ENCODE assay signal across 8 cellular contexts in genomic region chr5:127517110-127517479, GRCh38. TPM values are rescaled to one million over a fixed set of nuclear protein-coding genes. Genes with fewer than 3 reads are reported as not detected.
DNase-seq lines count a peak whose midpoint lies in the region; ATAC-seq and TF ChIP-seq lines count a peak whose summit lies in the region.

No MANE protein-coding gene starts in this region.

- intact Hi-C loops in activated CD4-positive, alpha-beta T cell treated with anti-CD3 and anti-CD28 coated beads for 36 hours (cut with DNase I, micrococcal nuclease), result loop anchor here (1.0 to 5.0 kb wide), 8 partner anchors 286 to 1575 kb away; partner anchors contain the start of genes SLC12A2 (in 2 of the 2), C5orf63 (in 1 of the 2), GRAMD2B (in 1 of the 2) and ISOC1 (in 1 of the 2)
- intact Hi-C loops in PC-3 (cut with micrococcal nuclease), result no loop called here

- POLR2A ChIA-PET in activated CD4-positive, alpha-beta T cell treated with anti-CD3 and anti-CD28 coated beads for 36 hours (lab: Charles Lee), result interaction anchor here (0.6 to 1.1 kb wide), 2 partner anchors 491 to 705 kb away, joined by 3 read pairs; no protein-coding TSS in a partner anchor
- POLR2A ChIA-PET in PC-3 (lab: Charles Lee; ENCODE audit: unreplicated experiment) (no interaction called here), GM10248 (lab: Yijun Ruan, JAX) (no interaction called here)

- H2AFZ ChIP-seq in PC-3 (ENCODE audit: low read length), result peak overlapping the region; percentile 92
- H2AFZ ChIP-seq in neuron (ENCODE audit: low read depth, low read length), result peak overlapping the region; percentile 70

- no peaks in the 10 kb centered on the region for H3K9me2 ChIP-seq in PC-3 (replicated peaks; ENCODE audit: low read length)

- H3K27me3 Mint-ChIP-seq in activated CD4-positive, alpha-beta T cell treated with anti-CD3 and anti-CD28 coated beads for 36 hours, result no peaks in the 10 kb centered on the region
- H3K27me3 Mint-ChIP-seq in endodermal cell (ENCODE audit: insufficient read depth), result no peaks in the 10 kb centered on the region

- H3K36me3 Mint-ChIP-seq in activated CD4-positive, alpha-beta T cell treated with anti-CD3 and anti-CD28 coated beads for 36 hours (ENCODE audit: low read depth), result peaks cover 26% of the 10 kb centered on the region
- H3K36me3 Mint-ChIP-seq in endodermal cell (ENCODE audit: low read depth), result peaks cover 26% of the 10 kb centered on the region

- no peak for DNase-seq in activated CD4-positive, alpha-beta T cell treated with anti-CD3 and anti-CD28 coated beads for 36 hours
- DNase-seq in activated CD4-positive, alpha-beta T cell treated with anti-CD3 and anti-CD28 coated beads for 1 hour, result no peak
- DNase-seq in PC-3 (no peak), endodermal cell (no peak), GM10248 (ENCODE audit: extremely low spot score) (no peak)
- DNase-seq in stimulated activated CD4-positive, alpha-beta T cell treated with anti-CD3 and anti-CD28 coated beads, Interleukin-4, amount 100 ng/mL, for 1 hour, result no peak

- peak overlapping the region; percentile 79 for H3K4me2 ChIP-seq in PC-3 (ENCODE audit: low read length)

- peaks cover 46% of the 10 kb centered on the region for H3K79me2 ChIP-seq in PC-3 (ENCODE audit: low read length)

- peak overlapping the region; percentile 80 for H3K4me3 Mint-ChIP-seq in activated CD4-positive, alpha-beta T cell treated with anti-CD3 and anti-CD28 coated beads for 36 hours
- H3K4me3 Mint-ChIP-seq in endodermal cell, result peak overlapping the region; percentile 90

- H3K27ac ChIP-seq in PC-3 (ENCODE audit: low read length) (no peak overlapping the region), endodermal cell (ENCODE audit: low read depth, low read length) (no peak overlapping the region)

- 43 to 50% methylated on average over 4 to 9 of the region's 9 CpGs for WGBS in endodermal cell (ENCODE audit: insufficient coverage in 1 of 2, insufficient read length in 1 of 2), 2 experiments

- H3K9me3 ChIP-seq in PC-3 (ENCODE audit: low read length), result peaks cover 8% of the 10 kb centered on the region
- peaks cover 29% of the 10 kb centered on the region for H3K9me3 ChIP-seq in endodermal cell (ENCODE audit: control insufficient read depth, low read length)
- H3K9me3 ChIP-seq in neuron (ENCODE audit: low read length), result peaks cover 12% of the 10 kb centered on the region

- H3K36me3 ChIP-seq in PC-3 (ENCODE audit: low read depth, low read length) (peaks cover 28% of the 10 kb centered on the region), endodermal cell (ENCODE audit: control insufficient read depth, insufficient read depth, low read length) (peaks cover 30% of the 10 kb centered on the region), neuron (ENCODE audit: insufficient read depth, low read length) (peaks cover 20% of the 10 kb centered on the region)

- no peaks in the 10 kb centered on the region for H3F3A ChIP-seq in PC-3 (ENCODE audit: low read length, unreplicated experiment)

- H3K9me3 Mint-ChIP-seq in activated CD4-positive, alpha-beta T cell treated with anti-CD3 and anti-CD28 coated beads for 36 hours (ENCODE audit: low read depth), result peaks cover 16% of the 10 kb centered on the region
- peaks cover 5% of the 10 kb centered on the region for H3K9me3 Mint-ChIP-seq in endodermal cell

- peaks cover 7% of the 10 kb centered on the region; the same call in 1 of the 2 replicates for H3K27me3 ChIP-seq in PC-3 (ENCODE audit: low read length)
- H3K27me3 ChIP-seq in endodermal cell (ENCODE audit: control insufficient read depth, insufficient read depth, low read length, poor library complexity, severe bottlenecking), result no peaks in the 10 kb centered on the region
- H3K27me3 ChIP-seq in neuron (ENCODE audit: insufficient read depth, low read length), result no peaks in the 10 kb centered on the region

- peaks cover 28% of the 10 kb centered on the region for H3K4me1 Mint-ChIP-seq in activated CD4-positive, alpha-beta T cell treated with anti-CD3 and anti-CD28 coated beads for 36 hours
- peaks cover 13% of the 10 kb centered on the region for H3K4me1 Mint-ChIP-seq in endodermal cell

- BruUV-seq in PC-3 (replicated peaks; lab: Mats Ljungman, UMichigan), result no TSS peak

- CTCF ChIA-PET in activated CD4-positive, alpha-beta T cell treated with anti-CD3 and anti-CD28 coated beads for 36 hours (lab: Charles Lee), result no interaction called here
- CTCF ChIA-PET in PC-3 (lab: Charles Lee) (no interaction called here), GM10248 (lab: Yijun Ruan, JAX) (interaction anchor here (0.9 kb wide), 1 partner anchor 26 kb away, joined by 3 read pairs; no protein-coding TSS in a partner anchor)

- TF ChIP-seq CTCF in PC-3 (conservative IDR thresholded peaks at IDR 0.05; ENCODE audit: low read depth, low read length), result no peak
- no peak for TF ChIP-seq CTCF in endodermal cell (conservative IDR thresholded peaks at IDR 0.05)
- no peak for TF ChIP-seq CTCF in GM10248 (IDR thresholded peaks at IDR 0.05; ENCODE audit: control extremely low read depth, extremely low read depth, low read depth, missing control alignments)

- H3K4me3 ChIP-seq in PC-3 (ENCODE audit: low read length), result peak overlapping the region; percentile 96
- H3K4me3 ChIP-seq in endodermal cell (ENCODE audit: low read length), result peak overlapping the region; percentile 96
- peak overlapping the region; percentile 77 for H3K4me3 ChIP-seq in neuron (ENCODE audit: low read length)

- peaks cover 15% of the 10 kb centered on the region for H3K4me1 ChIP-seq in PC-3 (ENCODE audit: insufficient read depth, low read length)
- H3K4me1 ChIP-seq in endodermal cell (ENCODE audit: control insufficient read depth, insufficient read depth, low read length), result no peaks in the 10 kb centered on the region
- peaks cover 18% of the 10 kb centered on the region for H3K4me1 ChIP-seq in neuron (ENCODE audit: insufficient read depth, low read length)

- H3K9ac ChIP-seq in PC-3 (ENCODE audit: low read length) (peak overlapping the region; percentile 41), endodermal cell (ENCODE audit: extremely low read depth, low read length, poor library complexity, severe bottlenecking) (no peak overlapping the region)

- ATAC-seq in activated CD4-positive, alpha-beta T cell treated with anti-CD3 and anti-CD28 coated beads for 36 hours, result peak; percentile 37
- ATAC-seq in HG02852 (IDR thresholded peaks at IDR 0.05; ENCODE audit: unreplicated experiment) (peak; percentile 35), PC-3 (no peak)

- H3K27ac Mint-ChIP-seq in activated CD4-positive, alpha-beta T cell treated with anti-CD3 and anti-CD28 coated beads for 36 hours, result peak overlapping the region; percentile 37
- peak overlapping the region; percentile 33 for H3K27ac Mint-ChIP-seq in endodermal cell

- H4K20me1 ChIP-seq in PC-3 (ENCODE audit: low read length), result peaks cover 15% of the 10 kb centered on the region; the same call in 1 of the 2 replicates

RNA-seq across cellular contexts. Expression of gene PRRC1, which starts 0.3 kb away (rescaled TPM):
- total RNA-seq in activated CD4-positive, alpha-beta T cell treated with anti-CD3 and anti-CD28 coated beads for 36 hours, result 10 to 100 TPM; 35.8 to 47.1 TPM
- total RNA-seq in PC-3 (2014; rRNA removed), result 51.9 and 56.4 TPM in 2 replicates
- 10 to 100 TPM; 61.7 to 90.3 TPM for total RNA-seq in endodermal cell
- polyA plus RNA-seq in endodermal cell (2013, experiment 1 of 2), result 45.5 TPM
- polyA plus RNA-seq in endodermal cell (2013, experiment 2 of 2), result 46.4 TPM
